In the genomic region with DNA sequence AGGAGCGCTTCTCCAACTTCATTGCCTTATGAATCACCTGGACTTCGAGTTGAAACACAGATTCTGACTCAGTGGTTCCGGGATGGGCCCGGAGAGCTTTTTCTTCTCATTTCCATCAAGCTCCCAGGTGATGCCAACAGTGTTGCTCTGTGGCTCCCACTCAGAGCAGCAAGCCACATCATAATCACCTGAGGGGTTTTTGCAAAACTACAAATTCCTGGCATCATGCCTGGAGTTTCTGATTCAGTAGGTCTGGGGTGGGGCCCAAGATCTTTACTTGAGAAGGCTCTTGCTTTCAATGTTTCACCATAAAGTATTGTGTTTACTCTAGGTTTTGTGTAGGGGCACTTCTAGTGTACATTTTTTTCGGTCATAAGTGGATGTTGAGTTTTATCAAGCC, we compare ENCODE assay signal across 8 cellular contexts. TPM values are rescaled to one million over a fixed set of nuclear protein-coding genes. Genes with fewer than 3 reads are reported as not detected.
DNase-seq lines count a peak whose midpoint lies in the region; ATAC-seq and TF ChIP-seq lines count a peak whose summit lies in the region.

No MANE protein-coding gene starts in this region.

- peaks cover 31% of the 10 kb centered on the region for H3K36me3 Mint-ChIP-seq in activated CD4-positive, alpha-beta T cell treated with anti-CD3 and anti-CD28 coated beads, Interleukin-2, amount 10 ng/mL, durations not matched to agents 7 days and 5 days (ENCODE audit: low read depth)

- intact Hi-C loops in gastrocnemius medialis (cut with DNase I; ENCODE audit: low total_unique reads): no loop called here

- no peak overlapping the region for H3K4me3 ChIP-seq in gastrocnemius medialis

- in situ Hi-C loops in gastrocnemius medialis (cut with MboI; ENCODE audit: low sequenced_read_pairs in 4 of 4): loop anchor here in 1 of 4 donors (25.0 kb wide), 1 partner anchor 613 kb away; no protein-coding TSS in a partner anchor

- no peaks in the 10 kb centered on the region for H3K27me3 ChIP-seq in gastrocnemius medialis

- no peaks in the 10 kb centered on the region for H3K9me3 Mint-ChIP-seq in activated CD4-positive, alpha-beta T cell treated with anti-CD3 and anti-CD28 coated beads, Interleukin-2, amount 10 ng/mL, durations not matched to agents 7 days and 5 days

- no peak overlapping the region for H3K27ac ChIP-seq in gastrocnemius medialis

- POLR2A ChIA-PET in activated CD4-positive, alpha-beta T cell treated with anti-CD3 and anti-CD28 coated beads, Interleukin-2, amount 10 ng/mL, durations not matched to agents 7 days and 5 days (lab: Charles Lee): no interaction called here

- ATAC-seq in HG03521 (IDR thresholded peaks at IDR 0.05; ENCODE audit: unreplicated experiment): peak; percentile 21
- peak; percentile 89 for ATAC-seq in esophagus mucosa
- no peak for ATAC-seq in GM18519 (IDR thresholded peaks at IDR 0.05; ENCODE audit: low FRiP score, unreplicated experiment)
- ATAC-seq in gastrocnemius medialis: no peak

- no peaks in the 10 kb centered on the region for H3K9me3 ChIP-seq in gastrocnemius medialis

- peaks cover 87% of the 10 kb centered on the region for H3K4me1 Mint-ChIP-seq in activated CD4-positive, alpha-beta T cell treated with anti-CD3 and anti-CD28 coated beads, Interleukin-2, amount 10 ng/mL, durations not matched to agents 7 days and 5 days

- no peaks in the 10 kb centered on the region for H3K36me3 ChIP-seq in gastrocnemius medialis

- CTCF ChIA-PET in activated CD4-positive, alpha-beta T cell treated with anti-CD3 and anti-CD28 coated beads, Interleukin-2, amount 10 ng/mL, durations not matched to agents 7 days and 5 days (lab: Charles Lee): interaction anchor here (0.6 kb wide), 1 partner anchor 13 kb away, joined by 3 read pairs; no protein-coding TSS in a partner anchor

- DNase-seq in activated CD4-positive, alpha-beta T cell treated with anti-CD3 and anti-CD28 coated beads, Interleukin-2, amount 10 ng/mL, durations not matched to agents 7 days and 5 days: peak; percentile 16
- DNase-seq in stimulated activated CD8-positive, alpha-beta memory T cell treated with anti-CD3 and anti-CD28 coated beads, Interleukin-4, amount 100 ng/mL, for 48 hours: peak; percentile 69
- DNase-seq in COLO668 (lab: John Stamatoyannopoulos, UW; ENCODE audit: unreplicated experiment) (no peak), NCI-H146 treated with DMSO at 0.1 percent for 48 hours (lab: John Stamatoyannopoulos, UW; ENCODE audit: unreplicated experiment) (no peak), gastrocnemius medialis (no peak)

- TF ChIP-seq CTCF in gastrocnemius medialis (IDR thresholded peaks at IDR 0.05 in 4 of 5, conservative IDR thresholded peaks at IDR 0.05 in 1 of 5): no peak

- no peak for TF ChIP-seq POLR2A in gastrocnemius medialis (IDR thresholded peaks at IDR 0.05)

- peak overlapping the region; percentile 71 for H3K4me3 Mint-ChIP-seq in activated CD4-positive, alpha-beta T cell treated with anti-CD3 and anti-CD28 coated beads, Interleukin-2, amount 10 ng/mL, durations not matched to agents 7 days and 5 days

- peak overlapping the region; percentile 94 for H3K27ac Mint-ChIP-seq in activated CD4-positive, alpha-beta T cell treated with anti-CD3 and anti-CD28 coated beads, Interleukin-2, amount 10 ng/mL, durations not matched to agents 7 days and 5 days

- no peaks in the 10 kb centered on the region for H3K27me3 Mint-ChIP-seq in activated CD4-positive, alpha-beta T cell treated with anti-CD3 and anti-CD28 coated beads, Interleukin-2, amount 10 ng/mL, durations not matched to agents 7 days and 5 days

- H3K4me1 ChIP-seq in gastrocnemius medialis: peaks cover 17 to 26% of the 10 kb centered on the region in 2 donors

RNA-seq across cellular contexts. Expression of a gene that starts 7.0 kb away (rescaled TPM):
- total RNA-seq in activated CD4-positive, alpha-beta T cell treated with anti-CD3 and anti-CD28 coated beads, Interleukin-2, amount 10 ng/mL, durations not matched to agents 7 days and 5 days: 10 to 100 TPM; 36.5 to 50.6 TPM
- total RNA-seq in esophagus mucosa (13.2 TPM), gastrocnemius medialis (10 to 100 TPM in 3 of 4 donors, 1 to 10 TPM in 1; 6.3 to 18.1 (median 11.5) TPM)

Comparison
In these comparisons a context has a peak if more than half of its experiments do, and no peak if none do; other contexts are left out.
1. ATAC-seq: peak in HG03521 (single experiment) and esophagus mucosa (single experiment); none in GM18519 (single experiment) and gastrocnemius medialis (0 of 2).
2. DNase-seq: peak in activated CD4-positive, alpha-beta T cell treated with anti-CD3 and anti-CD28 coated beads, Interleukin-2, amount 10 ng/mL, durations not matched to agents 7 days and 5 days (single experiment) and stimulated activated CD8-positive, alpha-beta memory T cell treated with anti-CD3 and anti-CD28 coated beads, Interleukin-4, amount 100 ng/mL, for 48 hours (single experiment); none in COLO668 (single experiment), NCI-H146 treated with DMSO at 0.1 percent for 48 hours (single experiment) and gastrocnemius medialis (0 of 2).